ENCODE assay signal across 8 cellular contexts in genomic region chr22:30606455-30607299, GRCh38. TPM values are rescaled to one million over a fixed set of nuclear protein-coding genes. Genes with fewer than 3 reads are reported as not detected.
DNase-seq lines count a peak whose midpoint lies in the region; ATAC-seq, FAIRE-seq and TF ChIP-seq lines count a peak whose summit lies in the region.

TCN2 (plus strand) TSS chr22:30607174; CDS start chr22:30607332, 158 bp downstream.

- peak; percentile 63 for FAIRE-seq in urothelium cell line (lab: Jason Lieb, UNC)

- H3K4me1 ChIP-seq in neutrophil (ENCODE audit: control insufficient read depth in 1 of 2, insufficient read depth in 1 of 2, low read depth in 1 of 2, low read length in 1 of 2), result peaks cover 23 to 26% of the 10 kb centered on the region in 2 experiments

- H3K9me3 ChIP-seq in neutrophil, result no peaks in the 10 kb centered on the region

- WGBS in adipose tissue, 3 donors, result 0 to 1% (median 0%) methylated on average over 24 of the region's 24 CpGs

- peaks cover 15% of the 10 kb centered on the region for H3K27me3 ChIP-seq in neutrophil

- H3K36me3 ChIP-seq in neutrophil, result no peaks in the 10 kb centered on the region

- H3K27ac ChIP-seq in adipose tissue (ENCODE audit: low read depth, low read length) (no peak within 1 kb of the TSS), neutrophil (peak within 1 kb of the TSS; percentile 53)

- H3K4me3 ChIP-seq in neutrophil (ENCODE audit: low read depth in 1 of 2, low read length in 1 of 2), result peak within 1 kb of the TSS; percentile 57 to 59

- DNase-seq in EH (ENCODE audit: low read depth) (peak; percentile 84), NOMO-1 treated with DMSO at 0.1 percent for 48 hours (lab: John Stamatoyannopoulos, UW; ENCODE audit: unreplicated experiment) (peak; percentile 49), Right ventricle myocardium inferior (ENCODE audit: missing footprints) (peak; percentile 84), urothelium cell line (ENCODE audit: low spot score) (peak; percentile 65)

- ATAC-seq in HG03135 (IDR thresholded peaks at IDR 0.05; ENCODE audit: unreplicated experiment) (peak; percentile 46), Right ventricle myocardium inferior (peak; percentile 80), GM18909 (IDR thresholded peaks at IDR 0.05; ENCODE audit: poor library complexity, unreplicated experiment) (no peak)

- no peak for TF ChIP-seq CTCF in neutrophil (IDR thresholded peaks at IDR 0.05)

- intact Hi-C loops in Right ventricle myocardium inferior (cut with DNase I), result loop anchor here (2.0 kb wide), 1 partner anchor 28 kb away; the partner anchor contains the start of gene SLC35E4

RNA-seq across cellular contexts. Expression of gene TCN2, which starts in this region (rescaled TPM):
- polyA plus RNA-seq in adipose tissue, result 10 to 100 TPM in 2 of 3 donors, 1 to 10 TPM in 1; 5.4 to 38.3 (median 29.2) TPM
- total RNA-seq in Right ventricle myocardium inferior, result 16.7 TPM
